Comparison of ENCODE assay signal across 21 cellular contexts in genomic region chr4:7693711-7694110, GRCh38.
"Had no signal": no experiment of that assay in that cellular context is flagged by ENCODE, and none has a peak within 500 bp of the region (broad histone marks: within the 10 kb centered on the region; RNA-seq: fewer than 3 reads in every experiment).

No MANE protein-coding gene starts in this region.

- H3K36me3 ChIP-seq: MG63, SJCRH30 had no signal

- H3K27ac ChIP-seq: SJCRH30 had no signal

- H3K4me3 Mint-ChIP-seq: activated CD8-positive, alpha-beta T cell treated with anti-CD3 and anti-CD28 coated beads for 36 hours; activated naive CD4-positive, alpha-beta T cell treated with anti-CD3 and anti-CD28 coated beads, Interleukin-2, amount 50 U/mL, for 24 hours; T-helper 1 cell treated with Interleukin-12 subunit alpha and Interleukin-12 subunit beta and Interleukin-4 antibody, amounts not matched to agents 30 μg/mL and 1 μg/mL, for 36 hours had no signal

- H3K9me3 Mint-ChIP-seq: activated CD8-positive, alpha-beta T cell treated with anti-CD3 and anti-CD28 coated beads for 36 hours; activated naive CD4-positive, alpha-beta T cell treated with anti-CD3 and anti-CD28 coated beads, Interleukin-2, amount 50 U/mL, for 24 hours; T-helper 1 cell treated with Interleukin-12 subunit alpha and Interleukin-12 subunit beta and Interleukin-4 antibody, amounts not matched to agents 30 μg/mL and 1 μg/mL, for 36 hours had no signal

- H3K4me3 ChIP-seq: MG63, SJCRH30 had no signal

- H3K27ac Mint-ChIP-seq: activated CD8-positive, alpha-beta T cell treated with anti-CD3 and anti-CD28 coated beads for 36 hours; activated naive CD4-positive, alpha-beta T cell treated with anti-CD3 and anti-CD28 coated beads, Interleukin-2, amount 50 U/mL, for 24 hours; T-helper 1 cell treated with Interleukin-12 subunit alpha and Interleukin-12 subunit beta and Interleukin-4 antibody, amounts not matched to agents 30 μg/mL and 1 μg/mL, for 36 hours had no signal

- H3K4me1 Mint-ChIP-seq: activated naive CD4-positive, alpha-beta T cell treated with anti-CD3 and anti-CD28 coated beads, Interleukin-2, amount 50 U/mL, for 24 hours had no signal

- H3K9me3 ChIP-seq: MG63, SJCRH30 had no signal

- H3K27me3 ChIP-seq: MG63, SJCRH30 had no signal

- DNase-seq: activated CD4-positive, alpha-beta T cell treated with anti-CD3 and anti-CD28 coated beads for 4 hours; activated CD8-positive, alpha-beta memory T cell treated with anti-CD3 and anti-CD28 coated beads, Interleukin-2, amount 50 U/mL, for 4 hours; activated CD8-positive, alpha-beta T cell treated with anti-CD3 and anti-CD28 coated beads for 36 hours; activated naive CD4-positive, alpha-beta T cell; aorta; MG63; MV-4-11; NCI-H1092 treated with DMSO at 0.1 percent for 48 hours; NCI-H1436; NCI-H1694 treated with DMSO at 0.1 percent for 48 hours; NCI-H2029 treated with DMSO at 0.1 percent for 48 hours; NCI-H510A treated with DMSO at 0.1 percent for 48 hours; NCI-H69; NK-92 treated with Interleukin-12 subunit alpha and Interleukin-12 subunit beta, amount 100 ng/mL, for 24 hours; OCI-M1; Right ventricle myocardium superior; RPMI8226; SJCRH30; SW 1271 had no signal
